ENCODE assay signal across 23 cellular contexts in the genomic region with DNA sequence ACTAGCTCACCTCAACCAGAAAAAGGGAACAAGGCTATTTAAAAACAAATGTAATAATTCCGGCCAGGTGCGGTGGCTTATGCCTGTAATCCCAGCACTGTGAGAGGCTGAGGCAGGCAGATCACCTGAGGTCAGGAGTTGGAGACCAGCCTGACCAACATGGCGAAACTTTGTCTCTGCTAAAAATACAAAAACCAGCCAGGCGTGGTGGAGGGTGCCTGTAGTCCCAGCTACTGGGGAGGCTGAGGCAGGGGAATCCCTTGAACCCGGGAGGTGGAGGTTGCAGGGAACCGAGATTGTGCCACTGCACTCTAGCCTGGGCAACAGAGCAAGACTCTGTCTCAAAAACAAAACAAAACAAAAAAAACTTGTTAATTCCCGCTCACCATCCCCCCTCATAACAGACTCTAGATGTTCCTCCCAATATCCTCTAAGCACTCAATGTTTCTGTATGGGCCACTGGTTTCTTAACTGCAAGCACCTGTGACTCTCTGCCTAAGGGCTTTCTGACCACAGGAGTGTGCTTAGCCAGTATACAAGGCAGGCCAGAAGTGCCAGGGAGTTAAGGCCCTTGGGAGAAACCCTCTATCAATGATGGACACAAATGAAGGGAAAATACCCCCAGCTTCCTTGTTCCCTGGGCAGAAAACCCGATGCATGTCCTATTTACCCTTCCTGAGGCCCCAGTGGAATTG.
"Had no signal": no experiment of that assay in that cellular context is flagged by ENCODE, and none has a peak within 500 bp of the region (broad histone marks: within the 10 kb centered on the region; RNA-seq: fewer than 3 reads in every experiment).

No MANE protein-coding gene starts in this region.

- DNase-seq: activated CD4-positive, alpha-beta T cell treated with anti-CD3 and anti-CD28 coated beads for 1 hour; activated CD4-positive, alpha-beta T cell treated with anti-CD3 and anti-CD28 coated beads, Interleukin-2, amount 50 U/mL, for 1 hour; activated naive CD4-positive, alpha-beta T cell treated with Interleukin-2 at 50 U/mL for 16 hours; activated naive CD8-positive, alpha-beta T cell treated with anti-CD3 and anti-CD28 coated beads, Interleukin-2, amount 10 ng/mL, durations not matched to agents 7 days and 5 days; activated T-cell treated with anti-CD3 and anti-CD28 coated beads, Interleukin-2, amount 50 U/mL, for 1 hour; amniotic stem cell; effector memory CD8-positive, alpha-beta T cell; glutamatergic neuron; immature natural killer cell; left ventricle myocardium superior; midbrain; natural killer cell; stimulated activated CD4-positive, alpha-beta T cell treated with anti-CD3 and anti-CD28 coated beads, Interleukin-4, amount 100 ng/mL, for 1 hour; stimulated activated naive CD4-positive, alpha-beta T cell; testis had no signal

- H3K4me1 Mint-ChIP-seq: activated T-helper 17 cell treated with anti-CD3 and anti-CD28 coated beads, Interleukin-2, amount 50 U/mL, for 72 hours; central memory CD8-positive, alpha-beta T cell; immature natural killer cell; natural killer cell had no signal

- H3K36me3 ChIP-seq: breast epithelium had no signal

- H3K27me3 Mint-ChIP-seq: activated naive CD8-positive, alpha-beta T cell treated with anti-CD3 and anti-CD28 coated beads, Interleukin-2, amount 10 ng/mL, durations not matched to agents 7 days and 5 days; activated T-helper 17 cell treated with anti-CD3 and anti-CD28 coated beads, Interleukin-2, amount 50 U/mL, for 72 hours; progenitor cell of endocrine pancreas; type B pancreatic cell had no signal

- H3K36me3 Mint-ChIP-seq: activated naive CD8-positive, alpha-beta T cell treated with anti-CD3 and anti-CD28 coated beads, Interleukin-2, amount 10 ng/mL, durations not matched to agents 7 days and 5 days; natural killer cell; type B pancreatic cell had no signal

- H3K27ac Mint-ChIP-seq: activated naive CD8-positive, alpha-beta T cell treated with anti-CD3 and anti-CD28 coated beads, Interleukin-2, amount 10 ng/mL, durations not matched to agents 7 days and 5 days; activated T-helper 17 cell treated with anti-CD3 and anti-CD28 coated beads, Interleukin-2, amount 50 U/mL, for 72 hours; effector memory CD8-positive, alpha-beta T cell; immature natural killer cell; natural killer cell; progenitor cell of endocrine pancreas; T-helper 2 cell treated with Interferon-gamma antibody and Interleukin-4, amounts not matched to agents 5 μg/mL and 100 μg/mL, for 36 hours; type B pancreatic cell had no signal

- H3K9me3 Mint-ChIP-seq: activated naive CD8-positive, alpha-beta T cell treated with anti-CD3 and anti-CD28 coated beads, Interleukin-2, amount 10 ng/mL, durations not matched to agents 7 days and 5 days; activated T-helper 17 cell treated with anti-CD3 and anti-CD28 coated beads, Interleukin-2, amount 50 U/mL, for 72 hours; effector memory CD8-positive, alpha-beta T cell; T-helper 2 cell treated with Interferon-gamma antibody and Interleukin-4, amounts not matched to agents 5 μg/mL and 100 μg/mL, for 36 hours had no signal

- ATAC-seq: activated T-helper 17 cell treated with anti-CD3 and anti-CD28 coated beads, Interleukin-2, amount 50 U/mL, for 72 hours; effector memory CD8-positive, alpha-beta T cell; esophagus mucosa; left ventricle myocardium superior; natural killer cell had no signal

- H3K4me1 ChIP-seq: breast epithelium had no signal

- H3K27me3 ChIP-seq: breast epithelium, hepatocyte, testis had no signal

- H3K4me3 ChIP-seq: breast epithelium, hepatocyte, testis had no signal

- H3K9me3 ChIP-seq: testis had no signal

- H3K4me3 Mint-ChIP-seq: activated naive CD8-positive, alpha-beta T cell treated with anti-CD3 and anti-CD28 coated beads, Interleukin-2, amount 10 ng/mL, durations not matched to agents 7 days and 5 days; activated T-helper 17 cell treated with anti-CD3 and anti-CD28 coated beads, Interleukin-2, amount 50 U/mL, for 72 hours; central memory CD8-positive, alpha-beta T cell; effector memory CD8-positive, alpha-beta T cell; immature natural killer cell; natural killer cell; T-helper 2 cell treated with Interferon-gamma antibody and Interleukin-4, amounts not matched to agents 5 μg/mL and 100 μg/mL, for 36 hours; type B pancreatic cell had no signal

- H3K27ac ChIP-seq: breast epithelium, hepatocyte, testis had no signal
